23 cellular contexts compared by ENCODE assay signal in genomic region chr1:35334485-35334884, GRCh38.
"Had no signal": no experiment of that assay in that cellular context is flagged by ENCODE, and none has a peak within 500 bp of the region (broad histone marks: within the 10 kb centered on the region; RNA-seq: fewer than 3 reads in every experiment).

No MANE protein-coding gene starts in this region.

- H3K27ac Mint-ChIP-seq: dendritic cell treated with granulocyte-macrophage colony-stimulating factor and Interleukin-4, amounts not matched to agents 40 ng/mL and 50 ng/mL, for 4 days; effector memory CD8-positive, alpha-beta T cell; endodermal cell; mesothelial cell of epicardium; natural killer cell had no signal

- H3K4me2 ChIP-seq: hepatocyte had no signal

- H3K4me3 Mint-ChIP-seq: dendritic cell treated with granulocyte-macrophage colony-stimulating factor and Interleukin-4, amounts not matched to agents 40 ng/mL and 50 ng/mL, for 4 days; effector memory CD8-positive, alpha-beta T cell; endodermal cell; mesothelial cell of epicardium; naive thymus-derived CD4-positive, alpha-beta T cell; natural killer cell had no signal

- H3K4me3 ChIP-seq: colonic mucosa, esophagus squamous epithelium, gastroesophageal sphincter, heart left ventricle, hepatocyte, left ventricle myocardium inferior, lower lobe of right lung had no signal

- H3K9me3 Mint-ChIP-seq: dendritic cell treated with granulocyte-macrophage colony-stimulating factor and Interleukin-4, amounts not matched to agents 40 ng/mL and 50 ng/mL, for 4 days; effector memory CD8-positive, alpha-beta T cell; mesothelial cell of epicardium; natural killer cell had no signal

- DNase-seq: colonic mucosa; cortex of kidney; effector CD8-positive, alpha-beta T cell; effector memory CD8-positive, alpha-beta T cell; endodermal cell; erythroblast; esophagus squamous epithelium; foreskin fibroblast; heart left ventricle; hypothalamus; left colon; left ventricle myocardium inferior; lower lobe of right lung; mesenchymal stem cell; naive thymus-derived CD4-positive, alpha-beta T cell; natural killer cell had no signal

- H3K4me1 ChIP-seq: colonic mucosa, esophagus squamous epithelium, gastroesophageal sphincter, heart left ventricle, left ventricle myocardium inferior, lower lobe of right lung had no signal

- H3K27me3 ChIP-seq: colonic mucosa, esophagus squamous epithelium, gastroesophageal sphincter, heart left ventricle, hepatocyte had no signal

- H3K36me3 Mint-ChIP-seq: natural killer cell had no signal

- H3K27me3 Mint-ChIP-seq: dendritic cell treated with granulocyte-macrophage colony-stimulating factor and Interleukin-4, amounts not matched to agents 40 ng/mL and 50 ng/mL, for 4 days; effector memory CD8-positive, alpha-beta T cell; naive thymus-derived CD4-positive, alpha-beta T cell had no signal

- H3K9me3 ChIP-seq: colonic mucosa, esophagus squamous epithelium, gastroesophageal sphincter, left ventricle myocardium inferior, lower lobe of right lung had no signal

- H3K27ac ChIP-seq: colonic mucosa, epithelial cell of prostate, esophagus squamous epithelium, gastroesophageal sphincter, heart left ventricle, hepatocyte, left ventricle myocardium inferior, lower lobe of right lung had no signal

- H3K4me1 Mint-ChIP-seq: mesothelial cell of epicardium had no signal

- ATAC-seq: effector memory CD8-positive, alpha-beta T cell; esophagus mucosa; gastroesophageal sphincter; heart left ventricle; left colon; left lobe of liver; lower lobe of right lung; naive thymus-derived CD4-positive, alpha-beta T cell; natural killer cell had no signal

- H3K36me3 ChIP-seq: colonic mucosa, lower lobe of right lung had no signal

- H2AFZ ChIP-seq: hepatocyte had no signal
